Comparison of ENCODE assay signal across 30 cellular contexts in genomic region chr11:110090466-110091026, GRCh38. TPM values are rescaled to one million over a fixed set of nuclear protein-coding genes. Genes with fewer than 3 reads are reported as not detected.
DNase-seq lines count a peak whose midpoint lies in the region; ATAC-seq and TF ChIP-seq lines count a peak whose summit lies in the region.
"Had no signal": no experiment of that assay in that cellular context is flagged by ENCODE, and none has a peak within 500 bp of the region (broad histone marks: within the 10 kb centered on the region; RNA-seq: fewer than 3 reads in every experiment).

No MANE protein-coding gene starts in this region.

- no peak overlapping the region for H3K4me3 Mint-ChIP-seq in stimulated activated naive CD8-positive, alpha-beta T cell treated with anti-CD3 and anti-CD28 coated beads, Interleukin-15, amount 100 ng/mL, for 72 hours
- H3K4me3 Mint-ChIP-seq in nephron = peak overlapping the region in 2 of 3 experiments; percentile 15 to 20
- H3K4me3 Mint-ChIP-seq: CD8-positive, alpha-beta T cell had no signal

- no peaks in the 10 kb centered on the region for H3K36me3 Mint-ChIP-seq in nephron (ENCODE audit: low read depth)
- H3K36me3 Mint-ChIP-seq: CD8-positive, alpha-beta T cell had no signal

- WGBS in aorta, 2 donors = 91 to 93% methylated on average over 6 of the region's 6 CpGs

- no peak for DNase-seq in activated CD4-positive, CD25-positive, alpha-beta regulatory T cell treated with anti-CD3 and anti-CD28 coated beads, Interleukin-2, amount 50 U/mL, for 72 hours
- no peak for DNase-seq in stimulated activated naive CD8-positive, alpha-beta T cell treated with anti-CD3 and anti-CD28 coated beads, Interleukin-15, Interleukin-2, amounts not matched to agents 100 U/mL and 50 U/mL, for 24 hours
- no peak for DNase-seq in stimulated activated naive CD8-positive, alpha-beta T cell treated with anti-CD3 and anti-CD28 coated beads, Interleukin-15, amount 100 ng/mL, for 72 hours
- no peak for DNase-seq in aorta
- no peak for DNase-seq in NCI-H187 (lab: John Stamatoyannopoulos, UW)
- DNase-seq: CD8-positive, alpha-beta T cell; DMS 273 treated with DMSO at 0.1 percent for 48 hours; DMS79; EL; GDM1; GM23248; H7; MV-4-11; NCI-H1105; NCI-H1436 treated with DMSO at 0.1 percent for 48 hours; NCI-H1930; NCI-H446; NCI-H524 treated with DMSO at 0.1 percent for 48 hours; NCI-H774; NK-92 treated with Interleukin-12 subunit alpha and Interleukin-12 subunit beta, amount 100 ng/mL, for 24 hours; SHP77 had no signal

- H3K4me1 ChIP-seq in aorta (ENCODE audit: control insufficient read depth in 1 of 2, insufficient read depth in 2 of 2, low read length in 2 of 2) = peaks cover 0 to 2% of the 10 kb centered on the region in 2 donors

- no peak overlapping the region for H3K27ac ChIP-seq in aorta (ENCODE audit: low read depth in 1 of 2, low read length in 2 of 2)
- H3K27ac ChIP-seq: 22Rv1, C4-2B, GM23248, RWPE1 had no signal

- H3K36me3 ChIP-seq in aorta (ENCODE audit: control insufficient read depth in 1 of 2, insufficient read depth in 2 of 2, low read length in 1 of 2) = no peaks in the 10 kb centered on the region

- H3K4me1 Mint-ChIP-seq in stimulated activated naive CD8-positive, alpha-beta T cell treated with anti-CD3 and anti-CD28 coated beads, Interleukin-15, amount 100 ng/mL, for 72 hours = peaks cover 11% of the 10 kb centered on the region
- H3K4me1 Mint-ChIP-seq in nephron = peaks cover 16% of the 10 kb centered on the region

- H3K9me3 Mint-ChIP-seq in stimulated activated naive CD8-positive, alpha-beta T cell treated with anti-CD3 and anti-CD28 coated beads, Interleukin-15, amount 100 ng/mL, for 72 hours = no peaks in the 10 kb centered on the region
- H3K9me3 Mint-ChIP-seq in nephron = no peaks in the 10 kb centered on the region
- H3K9me3 Mint-ChIP-seq: CD8-positive, alpha-beta T cell had no signal

- no peak for TF ChIP-seq CTCF in nephron (IDR thresholded peaks at IDR 0.05; ENCODE audit: unreplicated experiment in 3 of 3)

- intact Hi-C loops in aorta (cut with DNase I) = loop anchor here (5.0 to 10.0 kb wide), 6 partner anchors 64 to 1866 kb away; partner anchors contain the start of genes ATM (in 1 of the 2), NPAT (in 1 of the 2) and RDX (in 1 of the 2)

- H3K9me3 ChIP-seq in aorta (ENCODE audit: control insufficient read depth, low read length) = no peaks in the 10 kb centered on the region

- no peaks in the 10 kb centered on the region for H3K27me3 ChIP-seq in aorta (ENCODE audit: control insufficient read depth in 1 of 2, insufficient read depth in 2 of 2, low read length in 1 of 2)

- no peak overlapping the region for H3K4me3 ChIP-seq in aorta (ENCODE audit: low read length in 2 of 2)
- H3K4me3 ChIP-seq: GM23248, K562 had no signal

- H3K27me3 Mint-ChIP-seq in stimulated activated naive CD8-positive, alpha-beta T cell treated with anti-CD3 and anti-CD28 coated beads, Interleukin-15, amount 100 ng/mL, for 72 hours = peaks cover 41% of the 10 kb centered on the region
- peaks cover 10% of the 10 kb centered on the region for H3K27me3 Mint-ChIP-seq in nephron (ENCODE audit: low read depth)

- peak; percentile 51 to 61 for ATAC-seq in activated CD4-positive, CD25-positive, alpha-beta regulatory T cell treated with anti-CD3 and anti-CD28 coated beads, Interleukin-2, amount 50 U/mL, for 24 hours
- peak; percentile 37 for ATAC-seq in stimulated activated naive CD8-positive, alpha-beta T cell treated with anti-CD3 and anti-CD28 coated beads, Interleukin-15, Interleukin-2, amounts not matched to agents 100 U/mL and 50 U/mL, for 24 hours
- ATAC-seq in stimulated activated naive CD8-positive, alpha-beta T cell treated with anti-CD3 and anti-CD28 coated beads, Interleukin-15, amount 100 ng/mL, for 72 hours = no peak
- no peak for ATAC-seq in aorta (ENCODE audit: low FRiP score)
- ATAC-seq: CD8-positive, alpha-beta T cell; HepG2; K562; Panc1 had no signal

- no peak overlapping the region for H3K27ac Mint-ChIP-seq in stimulated activated naive CD8-positive, alpha-beta T cell treated with anti-CD3 and anti-CD28 coated beads, Interleukin-15, amount 100 ng/mL, for 72 hours
- H3K27ac Mint-ChIP-seq in nephron = no peak overlapping the region
- H3K27ac Mint-ChIP-seq: B cell; CD8-positive, alpha-beta T cell had no signal

RNA-seq across cellular contexts. Expression of gene ZC3H12C, which starts 2.6 kb away (rescaled TPM):
- total RNA-seq in aorta = 10 to 100 TPM; 17.2 to 17.9 TPM
- 1 to 10 TPM; 1.1 to 2.1 TPM for polyA plus RNA-seq in aorta
- total RNA-seq: CD8-positive, alpha-beta T cell had no signal

Comparison
In these comparisons a context has a peak if more than half of its experiments do, and no peak if none do; other contexts are left out.
1. ATAC-seq: peak in activated CD4-positive, CD25-positive, alpha-beta regulatory T cell treated with anti-CD3 and anti-CD28 coated beads, Interleukin-2, amount 50 U/mL, for 24 hours (2 of 2) and stimulated activated naive CD8-positive, alpha-beta T cell treated with anti-CD3 and anti-CD28 coated beads, Interleukin-15, Interleukin-2, amounts not matched to agents 100 U/mL and 50 U/mL, for 24 hours (single experiment); none in stimulated activated naive CD8-positive, alpha-beta T cell treated with anti-CD3 and anti-CD28 coated beads, Interleukin-15, amount 100 ng/mL, for 72 hours (single experiment) and aorta (single experiment).
2. H3K4me3 Mint-ChIP-seq: peak in nephron (2 of 3); none in stimulated activated naive CD8-positive, alpha-beta T cell treated with anti-CD3 and anti-CD28 coated beads, Interleukin-15, amount 100 ng/mL, for 72 hours (0 of 2).